ENCODE assay signal across 29 cellular contexts in genomic region chr20:42996141-42996540, GRCh38.
A peak's percentile ranks its signal among the peaks of the same experiment; 100 is the strongest.
DNase-seq lines count a peak whose midpoint lies in the region; ATAC-seq and TF ChIP-seq lines count a peak whose summit lies in the region.
"Had no signal": no experiment of that assay in that cellular context is flagged by ENCODE, and none has a peak within 500 bp of the region (broad histone marks: within the 10 kb centered on the region; RNA-seq: fewer than 3 reads in every experiment).

No MANE protein-coding gene starts in this region.

- no peak overlapping the region for H2AFZ ChIP-seq in Karpas-422 (ENCODE audit: low read length)

- ATAC-seq in GM21367 (IDR thresholded peaks at IDR 0.05; ENCODE audit: unreplicated experiment), result no peak
- ATAC-seq: A549; CD8-positive, alpha-beta T cell had no signal

- H3K36me3 ChIP-seq in Karpas-422 (ENCODE audit: insufficient read depth, low read length), result no peaks in the 10 kb centered on the region
- H3K36me3 ChIP-seq in esophagus muscularis mucosa, result no peaks in the 10 kb centered on the region
- H3K36me3 ChIP-seq: BE2C; BLaER1; BLaER1 treated with 17β-estradiol and CSF1 and Interleukin-3, amounts not matched to agents 10 nM and 100 nM had no signal

- H3K79me2 ChIP-seq in Karpas-422 (ENCODE audit: low read length), result no peaks in the 10 kb centered on the region

- peaks cover 67% of the 10 kb centered on the region for H3K4me1 ChIP-seq in Karpas-422 (ENCODE audit: low read length)
- H3K4me1 ChIP-seq in esophagus muscularis mucosa, result no peaks in the 10 kb centered on the region
- H3K4me1 ChIP-seq: A549; BE2C; BLaER1; BLaER1 treated with 17β-estradiol and CSF1 and Interleukin-3, amounts not matched to agents 10 nM and 100 nM; Caco-2 had no signal

- H4K20me1 ChIP-seq in Karpas-422 (ENCODE audit: insufficient read depth, low read depth, low read length), result no peaks in the 10 kb centered on the region
- H4K20me1 ChIP-seq: BLaER1; BLaER1 treated with 17β-estradiol and CSF1 and Interleukin-3, amounts not matched to agents 10 nM and 100 nM had no signal

- no peaks in the 10 kb centered on the region for H3K9me3 ChIP-seq in Karpas-422 (ENCODE audit: low read length)
- H3K9me3 ChIP-seq in esophagus muscularis mucosa, result peaks cover 0 to 14% (median 3%) of the 10 kb centered on the region in 4 donors
- H3K9me3 ChIP-seq: A549, BE2C, BLaER1, Caco-2 had no signal

- TF ChIP-seq CTCF in esophagus muscularis mucosa (IDR thresholded peaks at IDR 0.05), result no peak

- WGBS in esophagus muscularis mucosa, result 81% methylated on average over 2 of the region's 2 CpGs

- intact Hi-C loops in esophagus muscularis mucosa (cut with DNase I), result no loop called here

- H3K4me2 ChIP-seq in Karpas-422 (ENCODE audit: low read depth, low read length, poor library complexity, severe bottlenecking), result peak overlapping the region; percentile 12
- H3K4me2 ChIP-seq: A549; BLaER1; BLaER1 treated with 17β-estradiol and CSF1 and Interleukin-3, amounts not matched to agents 10 nM and 100 nM had no signal

- H3K4me3 ChIP-seq in Karpas-422 (ENCODE audit: low read length) (no peak overlapping the region), esophagus muscularis mucosa (no peak overlapping the region)
- H3K4me3 ChIP-seq: A549; BLaER1; BLaER1 treated with 17β-estradiol and CSF1 and Interleukin-3, amounts not matched to agents 10 nM and 100 nM had no signal

- no peaks in the 10 kb centered on the region for H3K9me2 ChIP-seq in Karpas-422 (replicated peaks; ENCODE audit: insufficient read depth, low read length)

- DNase-seq in Karpas-422 (peak; percentile 54), esophagus muscularis mucosa (ENCODE audit: extremely low spot score) (peak; percentile 55), LoVo (ENCODE audit: low spot score) (no peak)
- DNase-seq: 8988T; ACHN; AML-193; BE2C; C1 segment of cervical spinal cord; Caco-2; Calu3; CD4-positive, alpha-beta memory T cell; CD4-positive, alpha-beta T cell; CD4-positive, CD25-positive, alpha-beta regulatory T cell; CD8-positive, alpha-beta memory T cell; CD8-positive, alpha-beta T cell; COR-L47; DMS 273 treated with DMSO at 0.1 percent for 48 hours; DMS153; DMS53; DMS79; DMS79 treated with DMSO at 0.1 percent for 48 hours; DND-41; EL had no signal

- no peak for TF ChIP-seq POLR2A in esophagus muscularis mucosa (IDR thresholded peaks at IDR 0.05; ENCODE audit: low read depth)

- H3K27me3 ChIP-seq in Karpas-422 (ENCODE audit: low read length) (no peaks in the 10 kb centered on the region), esophagus muscularis mucosa (peaks cover 0 to 6% (median 0%) of the 10 kb centered on the region in 4 donors)
- H3K27me3 ChIP-seq: BE2C; BLaER1; BLaER1 treated with 17β-estradiol and CSF1 and Interleukin-3, amounts not matched to agents 10 nM and 100 nM had no signal

- no peak for TF ChIP-seq EP300 in esophagus muscularis mucosa (IDR thresholded peaks at IDR 0.05)

- peak overlapping the region; percentile 62 for H3K9ac ChIP-seq in Karpas-422 (ENCODE audit: low read length)
- H3K9ac ChIP-seq: BLaER1; BLaER1 treated with 17β-estradiol and CSF1 and Interleukin-3, amounts not matched to agents 10 nM and 100 nM had no signal

- H3K27ac ChIP-seq in Karpas-422 (ENCODE audit: low read length) (peak overlapping the region; percentile 95), esophagus muscularis mucosa (replicated peaks in 1 of 4) (no peak overlapping the region)
- H3K27ac ChIP-seq: 22Rv1; A549; BLaER1; BLaER1 treated with 17β-estradiol and CSF1 and Interleukin-3, amounts not matched to agents 10 nM and 100 nM; C4-2B had no signal
